4 cellular contexts compared by ENCODE assay signal in the genomic region with DNA sequence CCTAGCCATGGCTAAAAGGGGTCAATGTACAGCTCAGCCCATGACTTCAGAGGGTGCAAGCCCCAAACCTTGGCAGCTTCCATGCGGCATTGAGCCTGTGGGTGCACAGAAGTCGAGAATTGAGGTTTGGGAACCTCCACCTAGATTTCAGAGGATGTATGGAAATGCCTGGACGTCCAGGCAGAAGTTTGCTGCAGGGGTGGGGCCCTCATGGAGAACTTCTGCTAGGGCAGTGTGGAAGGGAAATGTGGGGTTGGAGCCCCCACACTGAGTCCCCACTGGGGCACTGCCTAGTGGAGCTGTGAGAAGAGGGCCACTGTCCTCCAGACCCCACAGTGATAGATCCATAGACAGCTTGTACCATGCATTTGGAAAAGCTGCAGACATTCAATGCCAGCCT. TPM values are rescaled to one million over a fixed set of nuclear protein-coding genes. Genes with fewer than 3 reads are reported as not detected.
"Had no signal": no experiment of that assay in that cellular context is flagged by ENCODE, and none has a peak within 500 bp of the region (broad histone marks: within the 10 kb centered on the region; RNA-seq: fewer than 3 reads in every experiment).

No MANE protein-coding gene starts in this region.

RNA-seq across cellular contexts. Expression of a gene that starts 47.9 kb away (rescaled TPM):
- total RNA-seq: natural killer cell; natural killer cell treated with Interleukin-12 subunit alpha and Interleukin-12 subunit beta and Interleukin-15 and Interleukin-18, amount 100 ng/mL, for 72 hours; right lobe of liver had no signal
- polyA plus RNA-seq: smooth muscle cell had no signal
